In the genomic region with DNA sequence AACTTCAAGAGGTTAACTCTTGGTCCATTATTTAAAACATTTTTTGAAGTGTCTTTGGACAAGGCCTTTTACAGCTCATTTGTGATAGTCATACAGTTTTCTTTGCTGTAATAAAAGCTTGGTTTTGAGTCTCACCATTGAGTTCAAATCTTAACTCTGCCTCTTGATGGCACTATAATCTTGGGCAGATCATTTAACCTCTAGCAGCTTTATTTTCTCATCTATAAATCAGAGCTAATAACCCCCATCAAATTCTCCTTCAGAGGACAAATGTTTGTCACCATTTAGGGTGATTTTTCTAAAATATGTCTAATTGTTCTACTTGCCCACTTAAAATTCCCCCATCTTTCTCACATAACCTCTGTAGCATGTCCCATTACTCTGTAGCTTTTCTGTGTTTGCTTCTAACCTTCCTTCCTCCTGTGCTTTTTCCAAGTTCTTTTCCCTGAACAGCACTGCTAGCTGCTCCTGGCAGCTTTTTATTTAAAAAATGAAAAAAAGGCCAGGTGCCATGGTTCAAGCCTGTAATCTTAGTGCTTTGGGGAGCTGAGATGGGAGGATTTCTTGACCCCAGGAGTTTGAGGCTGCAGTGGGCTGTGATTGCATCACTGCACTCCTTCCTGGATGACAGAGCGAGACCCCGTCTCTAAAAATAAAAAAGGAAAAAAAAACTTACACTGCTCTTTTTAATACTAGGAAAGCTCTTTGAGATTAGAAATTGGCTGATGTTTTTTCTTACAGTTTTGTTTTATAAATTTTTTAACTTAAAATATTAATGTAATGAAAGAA, we compare ENCODE assay signal across 1 cellular context.
A peak's percentile ranks its signal among the peaks of the same experiment; 100 is the strongest.
TF ChIP-seq lines count a peak whose summit lies in the region.

No MANE protein-coding gene starts in this region.

TF ChIP-seq in HepG2, 621 proteins besides CTCF, POLR2A, EP300 and RAD21:
- TF ChIP-seq STAG1 (CRISPR knock-in tag; IDR thresholded peaks at IDR 0.05) (peak; percentile 16; the same call in 1 of the 2 replicates), ARNTL (CRISPR knock-in tag; IDR thresholded peaks at IDR 0.05) (no peak), FIP1L1 (IDR thresholded peaks at IDR 0.05; ENCODE audit: borderline replicate concordance, insufficient read depth, low read depth, low read length) (no peak), ZNF550 (CRISPR knock-in tag; IDR thresholded peaks at IDR 0.05; ENCODE audit: borderline replicate concordance) (no peak), SKI (IDR thresholded peaks at IDR 0.05; ENCODE audit: partially characterized antibody) (no peak), ZNF501 (CRISPR knock-in tag; IDR thresholded peaks at IDR 0.05) (no peak), GLI4 (CRISPR knock-in tag; IDR thresholded peaks at IDR 0.05; ENCODE audit: borderline replicate concordance) (no peak), ZNF768 (CRISPR knock-in tag; IDR thresholded peaks at IDR 0.05) (no peak), CEBPB (IDR thresholded peaks at IDR 0.05; ENCODE audit: borderline replicate concordance, low read depth, low read length) (peak; percentile 5; the same call in 1 of the 2 replicates), ZNF17 (CRISPR knock-in tag; IDR thresholded peaks at IDR 0.05) (no peak), KMT2A (CRISPR knock-in tag; IDR thresholded peaks at IDR 0.05) (no peak), CBX1 (IDR thresholded peaks at IDR 0.05; ENCODE audit: low read depth) (no peak), SP2 (CRISPR knock-in tag; IDR thresholded peaks at IDR 0.05) (no peak)
- TF ChIP-seq, protein P1, sequence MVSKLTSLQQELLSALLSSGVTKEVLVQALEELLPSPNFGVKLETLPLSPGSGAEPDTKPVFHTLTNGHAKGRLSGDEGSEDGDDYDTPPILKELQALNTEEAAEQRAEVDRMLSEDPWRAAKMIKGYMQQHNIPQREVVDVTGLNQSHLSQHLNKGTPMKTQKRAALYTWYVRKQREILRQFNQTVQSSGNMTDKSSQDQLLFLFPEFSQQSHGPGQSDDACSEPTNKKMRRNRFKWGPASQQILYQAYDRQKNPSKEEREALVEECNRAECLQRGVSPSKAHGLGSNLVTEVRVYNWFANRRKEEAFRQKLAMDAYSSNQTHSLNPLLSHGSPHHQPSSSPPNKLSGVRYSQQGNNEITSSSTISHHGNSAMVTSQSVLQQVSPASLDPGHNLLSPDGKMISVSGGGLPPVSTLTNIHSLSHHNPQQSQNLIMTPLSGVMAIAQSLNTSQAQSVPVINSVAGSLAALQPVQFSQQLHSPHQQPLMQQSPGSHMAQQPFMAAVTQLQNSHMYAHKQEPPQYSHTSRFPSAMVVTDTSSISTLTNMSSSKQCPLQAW (CRISPR knock-in tag; IDR thresholded peaks at IDR 0.05): no peak
